ENCODE assay signal across 24 cellular contexts in genomic region chr6:68233623-68234022, GRCh38.
A peak's percentile ranks its signal among the peaks of the same experiment; 100 is the strongest.
DNase-seq lines count a peak whose midpoint lies in the region; TF ChIP-seq lines count a peak whose summit lies in the region.
"Had no signal": no experiment of that assay in that cellular context is flagged by ENCODE, and none has a peak within 500 bp of the region (broad histone marks: within the 10 kb centered on the region; RNA-seq: fewer than 3 reads in every experiment).

No MANE protein-coding gene starts in this region.

- H3K4me3 ChIP-seq in Caco-2 (ENCODE audit: low read depth, low read length) (no peak overlapping the region), brain microvascular endothelial cell (ENCODE audit: low read depth, low read length) (no peak overlapping the region)
- H3K4me3 ChIP-seq: adrenal gland, testis had no signal

- H3K4me1 Mint-ChIP-seq in Caco-2 (ENCODE audit: low read depth, unreplicated experiment) = peaks cover 15% of the 10 kb centered on the region
- H3K4me1 Mint-ChIP-seq: central memory CD8-positive, alpha-beta T cell; IgD-negative memory B cell; natural killer cell; stimulated activated memory B cell treated with anti-CD40 and anti-IgM and Interleukin-4, amounts not matched to agents 10 μg/mL and 1 μg/mL and 100 μg/mL, for 72 hours had no signal

- TF ChIP-seq CTCF in Caco-2 (IDR thresholded peaks at IDR 0.05; ENCODE audit: insufficient read depth in 1 of 2, low read depth in 1 of 2, low read length in 1 of 2, severe bottlenecking in 1 of 2, unreplicated experiment in 1 of 2) (no peak), brain microvascular endothelial cell (IDR thresholded peaks at IDR 0.05; ENCODE audit: low read depth, low read length, missing control alignments) (no peak), GM10248 (IDR thresholded peaks at IDR 0.05; ENCODE audit: control extremely low read depth, extremely low read depth, low read depth, missing control alignments) (no peak)

- no peak overlapping the region for H3K27ac ChIP-seq in brain microvascular endothelial cell
- H3K27ac ChIP-seq: adrenal gland, testis had no signal

- peak overlapping the region; percentile 59 for H3K4me3 Mint-ChIP-seq in Caco-2 (ENCODE audit: unreplicated experiment)
- H3K4me3 Mint-ChIP-seq: central memory CD8-positive, alpha-beta T cell; H9; IgD-negative memory B cell; mesothelial cell of epicardium; natural killer cell; stimulated activated memory B cell treated with anti-CD40 and anti-IgM and Interleukin-4, amounts not matched to agents 10 μg/mL and 1 μg/mL and 100 μg/mL, for 72 hours had no signal

- intact Hi-C loops in Caco-2 (cut with micrococcal nuclease; ENCODE audit: unreplicated experiment) = no loop called here
- intact Hi-C loops in head of caudate nucleus (cut with DNase I) = no loop called here

- BruUV-seq in Caco-2 (replicated peaks; lab: Mats Ljungman, UMichigan) = no TSS peak

- H3K27me3 ChIP-seq in Caco-2 (replicated peaks; ENCODE audit: control insufficient read depth, insufficient read depth, low read length) (no peaks in the 10 kb centered on the region), brain microvascular endothelial cell (replicated peaks) (no peaks in the 10 kb centered on the region)
- H3K27me3 ChIP-seq: adrenal gland, testis had no signal

- H3K9me3 ChIP-seq in Caco-2 = no peaks in the 10 kb centered on the region; the same call in 1 of the 2 replicates
- H3K9me3 ChIP-seq: adrenal gland, testis had no signal

- H3K36me3 ChIP-seq in Caco-2 (ENCODE audit: control insufficient read depth, insufficient read depth, low read length) = no peaks in the 10 kb centered on the region
- no peaks in the 10 kb centered on the region for H3K36me3 ChIP-seq in brain microvascular endothelial cell (replicated peaks)
- H3K36me3 ChIP-seq: adrenal gland had no signal

- H3K9me3 Mint-ChIP-seq in Caco-2 (ENCODE audit: unreplicated experiment) = no peaks in the 10 kb centered on the region
- H3K9me3 Mint-ChIP-seq: H9; mesothelial cell of epicardium; stimulated activated memory B cell treated with anti-CD40 and anti-IgM and Interleukin-4, amounts not matched to agents 10 μg/mL and 1 μg/mL and 100 μg/mL, for 72 hours had no signal

- H3K27ac Mint-ChIP-seq in Caco-2 (ENCODE audit: unreplicated experiment) = peak overlapping the region; percentile 85
- H3K27ac Mint-ChIP-seq: H9; IgD-negative memory B cell; mesothelial cell of epicardium; natural killer cell; stimulated activated memory B cell treated with anti-CD40 and anti-IgM and Interleukin-4, amounts not matched to agents 10 μg/mL and 1 μg/mL and 100 μg/mL, for 72 hours had no signal

- DNase-seq in Caco-2 (peak; percentile 34 to 37), LHCN-M2 (ENCODE audit: low read depth) (peak; percentile 83), brain microvascular endothelial cell (peak; percentile 75), kidney glomerular epithelial cell (lab: John Stamatoyannopoulos, UW) (peak; percentile 46), NCI-H226 (no peak), head of caudate nucleus (no peak), GM10248 (ENCODE audit: extremely low spot score) (no peak)
- DNase-seq in activated effector memory CD4-positive, alpha-beta T cell treated with Interleukin-2 at 50 U/mL for 16 hours = no peak
- DNase-seq: activated CD8-positive, alpha-beta memory T cell treated with anti-CD3 and anti-CD28 coated beads, Interleukin-2, amount 50 U/mL, for 48 hours; activated effector memory CD4-positive, alpha-beta T cell treated with anti-CD3 and anti-CD28 coated beads, Interleukin-2, amount 50 U/mL, for 16 hours; adrenal gland; DMS79; H9; natural killer cell; NCI-H1694; NCI-H2171 treated with DMSO at 0.1 percent for 48 hours; NCI-H69; posterior cingulate gyrus; SHP77; testis had no signal

- POLR2A ChIA-PET in Caco-2 (lab: Charles Lee) (no interaction called here), GM10248 (lab: Yijun Ruan, JAX) (no interaction called here)

- in situ Hi-C loops in brain microvascular endothelial cell (cut with HindIII; ENCODE audit: low pct_ligation_motif_present, low sequenced_read_pairs) = no loop called here

- CTCF ChIA-PET in Caco-2 (lab: Charles Lee) = no interaction called here
- CTCF ChIA-PET in GM10248 (lab: Yijun Ruan, JAX) = no interaction called here

- no peaks in the 10 kb centered on the region for H3K36me3 Mint-ChIP-seq in Caco-2 (ENCODE audit: insufficient read depth, unreplicated experiment)
- H3K36me3 Mint-ChIP-seq: mesothelial cell of epicardium; stimulated activated memory B cell treated with anti-CD40 and anti-IgM and Interleukin-4, amounts not matched to agents 10 μg/mL and 1 μg/mL and 100 μg/mL, for 72 hours had no signal

- peaks cover 4% of the 10 kb centered on the region for H3K27me3 Mint-ChIP-seq in Caco-2 (ENCODE audit: insufficient read depth, unreplicated experiment)
- H3K27me3 Mint-ChIP-seq: central memory CD8-positive, alpha-beta T cell; IgD-negative memory B cell; stimulated activated memory B cell treated with anti-CD40 and anti-IgM and Interleukin-4, amounts not matched to agents 10 μg/mL and 1 μg/mL and 100 μg/mL, for 72 hours had no signal

- H3K4me1 ChIP-seq in Caco-2 = peaks cover 37% of the 10 kb centered on the region
- H3K4me1 ChIP-seq: adrenal gland, testis had no signal

Comparison
In these comparisons a context has a peak if more than half of its experiments do, and no peak if none do; other contexts are left out.
1. DNase-seq: peak in Caco-2 (2 of 2), LHCN-M2 (single experiment), brain microvascular endothelial cell (single experiment) and kidney glomerular epithelial cell (single experiment); none in NCI-H226 (single experiment), head of caudate nucleus (0 of 42), activated effector memory CD4-positive, alpha-beta T cell treated with Interleukin-2 at 50 U/mL for 16 hours (single experiment) and GM10248 (single experiment).